ENCODE assay signal across 16 cellular contexts in genomic region chr10:122541541-122542002, GRCh38. TPM values are rescaled to one million over a fixed set of nuclear protein-coding genes. Genes with fewer than 3 reads are reported as not detected.
DNase-seq lines count a peak whose midpoint lies in the region; ATAC-seq and TF ChIP-seq lines count a peak whose summit lies in the region.
"Had no signal": no experiment of that assay in that cellular context is flagged by ENCODE, and none has a peak within 500 bp of the region (broad histone marks: within the 10 kb centered on the region; RNA-seq: fewer than 3 reads in every experiment).

No MANE protein-coding gene starts in this region.

- no peak overlapping the region for H3K9ac ChIP-seq in DND-41 (ENCODE audit: low read depth, low read length)
- H3K9ac ChIP-seq in mesendoderm (ENCODE audit: low read length), result no peak overlapping the region
- H3K9ac ChIP-seq: neural progenitor cell had no signal

- H4K8ac ChIP-seq in mesendoderm (ENCODE audit: low read depth, low read length), result no peak overlapping the region

- intact Hi-C loops in mucosa of descending colon (cut with DNase I, micrococcal nuclease), result no loop called here

- H3K4ac ChIP-seq in mesendoderm (ENCODE audit: low read depth, low read length), result no peak overlapping the region

- no peaks in the 10 kb centered on the region for H3K27me3 ChIP-seq in DND-41 (ENCODE audit: insufficient read depth, low read length, poor library complexity)
- H3K27me3 ChIP-seq in mesendoderm (ENCODE audit: insufficient read depth, low read length, poor library complexity), result no peaks in the 10 kb centered on the region
- H3K27me3 ChIP-seq: neural progenitor cell had no signal

- no peak overlapping the region for H2BK5ac ChIP-seq in mesendoderm (ENCODE audit: low read length)

- H4K20me1 ChIP-seq in DND-41 (ENCODE audit: insufficient read depth, low read length), result no peaks in the 10 kb centered on the region

- H3K4me2 ChIP-seq in DND-41 (ENCODE audit: insufficient read depth, low read length) (peak overlapping the region; percentile 23; the same call in 1 of the 2 replicates), mesendoderm (ENCODE audit: low read length) (no peak overlapping the region)
- H3K4me2 ChIP-seq: neural progenitor cell had no signal

- ATAC-seq in DND-41 (ENCODE audit: insufficient read depth, low read depth) (peak; percentile 80), mucosa of descending colon (peak; percentile 64), HG02938 (IDR thresholded peaks at IDR 0.05; ENCODE audit: unreplicated experiment) (no peak)
- ATAC-seq: foreskin keratinocyte had no signal

- WGBS in mesendoderm (ENCODE audit: extremely low coverage, insufficient coverage, low lambda C conversion rate), result no CpG with 5 or more reads among the region's 4 CpGs

- H3K4me3 ChIP-seq in DND-41 (ENCODE audit: low read depth in 1 of 2, low read length in 2 of 2) (no peak overlapping the region), cardiac fibroblast (replicated peaks in 1 of 2; ENCODE audit: low read depth in 2 of 2, low read length in 2 of 2) (no peak overlapping the region), mucosa of descending colon (no peak overlapping the region), mesendoderm (ENCODE audit: low read length) (no peak overlapping the region)
- H3K4me3 ChIP-seq: neural progenitor cell had no signal

- H3K79me2 ChIP-seq in DND-41 (ENCODE audit: insufficient read depth, low read length), result no peaks in the 10 kb centered on the region
- no peaks in the 10 kb centered on the region for H3K79me2 ChIP-seq in mesendoderm (ENCODE audit: control insufficient read depth, insufficient read depth, low read length)

- H3K23ac ChIP-seq in mesendoderm (ENCODE audit: low read length), result no peak overlapping the region

- H3K27ac ChIP-seq in DND-41 (ENCODE audit: low read length), result no peak overlapping the region
- no peak overlapping the region for H3K27ac ChIP-seq in mesendoderm (ENCODE audit: low read depth, low read length)
- H3K27ac ChIP-seq: C4-2B, foreskin keratinocyte, neural progenitor cell had no signal

- no peak overlapping the region for H3K56ac ChIP-seq in mesendoderm (ENCODE audit: low read length)

- H4K5ac ChIP-seq in mesendoderm (ENCODE audit: low read length), result no peak overlapping the region

- no peak overlapping the region for H2BK120ac ChIP-seq in mesendoderm (ENCODE audit: low read depth, low read length)

- peaks cover 29% of the 10 kb centered on the region for H3K4me1 ChIP-seq in DND-41 (ENCODE audit: insufficient read depth, low read length)
- H3K4me1 ChIP-seq in mucosa of descending colon (ENCODE audit: low read depth), result peaks cover 38% of the 10 kb centered on the region
- no peaks in the 10 kb centered on the region for H3K4me1 ChIP-seq in mesendoderm (ENCODE audit: control insufficient read depth, low read depth, low read length)
- H3K4me1 ChIP-seq: neural progenitor cell had no signal

- H3K36me3 ChIP-seq in DND-41 (ENCODE audit: insufficient read depth, low read length) (no peaks in the 10 kb centered on the region), mucosa of descending colon (ENCODE audit: low read depth) (no peaks in the 10 kb centered on the region), mesendoderm (ENCODE audit: control insufficient read depth, insufficient read depth, low read length) (no peaks in the 10 kb centered on the region)
- H3K36me3 ChIP-seq: neural progenitor cell had no signal

- no peak overlapping the region for H2AFZ ChIP-seq in DND-41 (ENCODE audit: low read depth, low read length)
- H2AFZ ChIP-seq: neural progenitor cell had no signal

- no peaks in the 10 kb centered on the region for H3K9me3 ChIP-seq in DND-41 (ENCODE audit: insufficient read depth, low read length, severe bottlenecking)
- H3K9me3 ChIP-seq in mucosa of descending colon, result no peaks in the 10 kb centered on the region

- no peak overlapping the region for H2BK15ac ChIP-seq in mesendoderm (replicated peaks; ENCODE audit: low read depth)

- TF ChIP-seq CTCF in DND-41 (IDR thresholded peaks at IDR 0.05; ENCODE audit: borderline replicate concordance, extremely low read depth, low read length, poor library complexity, severe bottlenecking) (no peak), cardiac fibroblast (IDR thresholded peaks at IDR 0.05; ENCODE audit: low read depth, low read length) (no peak), mucosa of descending colon (IDR thresholded peaks at IDR 0.05) (no peak)

- no peak overlapping the region for H2AK5ac ChIP-seq in mesendoderm (ENCODE audit: low read length)

- DNase-seq in DND-41 (no peak), NOMO-1 treated with DMSO at 0.1 percent for 48 hours (lab: John Stamatoyannopoulos, UW; ENCODE audit: unreplicated experiment) (peak; percentile 63), cardiac fibroblast (ENCODE audit: low read depth in 2 of 2) (peak; percentile 29 to 46), mucosa of descending colon (no peak), HuH-7.5 (ENCODE audit: low spot score) (no peak), NCI-H1105 (lab: John Stamatoyannopoulos, UW) (no peak), mesendoderm (no peak)
- DNase-seq: activated CD4-positive, alpha-beta T cell treated with anti-CD3 and anti-CD28 coated beads, Interleukin-2, amount 50 U/mL, for 48 hours; activated naive CD4-positive, alpha-beta T cell treated with anti-CD3 and anti-CD28 coated beads, Interleukin-2, amount 50 U/mL, for 16 hours; foreskin keratinocyte; GDM1; kidney; NCI-H1930 had no signal

- H3K79me1 ChIP-seq in mesendoderm (ENCODE audit: low read length), result no peaks in the 10 kb centered on the region

- no peak overlapping the region for H3K18ac ChIP-seq in mesendoderm (ENCODE audit: low read length)

RNA-seq across cellular contexts. Expression of gene DMBT1, which starts 19.0 kb away (rescaled TPM):
- 1,000 to 10,000 TPM in 1 of 3 donors, 100 to 1,000 TPM in 1, 10 to 100 TPM in 1; 37.2 to 2,543 (median 408) TPM for total RNA-seq in mucosa of descending colon
- polyA plus RNA-seq in mesendoderm (2013, experiment 1 of 2), result 0.03 TPM
- polyA plus RNA-seq in mesendoderm (2013, experiment 2 of 2), result 0.01 TPM

Comparison
In these comparisons a context has a peak if more than half of its experiments do, and no peak if none do; other contexts are left out.
1. DNase-seq: peak in NOMO-1 treated with DMSO at 0.1 percent for 48 hours (single experiment) and cardiac fibroblast (2 of 2); none in DND-41 (single experiment), mucosa of descending colon (0 of 3), HuH-7.5 (single experiment), NCI-H1105 (single experiment) and mesendoderm (single experiment).